Comparison of ENCODE assay signal across 21 cellular contexts in the genomic region with DNA sequence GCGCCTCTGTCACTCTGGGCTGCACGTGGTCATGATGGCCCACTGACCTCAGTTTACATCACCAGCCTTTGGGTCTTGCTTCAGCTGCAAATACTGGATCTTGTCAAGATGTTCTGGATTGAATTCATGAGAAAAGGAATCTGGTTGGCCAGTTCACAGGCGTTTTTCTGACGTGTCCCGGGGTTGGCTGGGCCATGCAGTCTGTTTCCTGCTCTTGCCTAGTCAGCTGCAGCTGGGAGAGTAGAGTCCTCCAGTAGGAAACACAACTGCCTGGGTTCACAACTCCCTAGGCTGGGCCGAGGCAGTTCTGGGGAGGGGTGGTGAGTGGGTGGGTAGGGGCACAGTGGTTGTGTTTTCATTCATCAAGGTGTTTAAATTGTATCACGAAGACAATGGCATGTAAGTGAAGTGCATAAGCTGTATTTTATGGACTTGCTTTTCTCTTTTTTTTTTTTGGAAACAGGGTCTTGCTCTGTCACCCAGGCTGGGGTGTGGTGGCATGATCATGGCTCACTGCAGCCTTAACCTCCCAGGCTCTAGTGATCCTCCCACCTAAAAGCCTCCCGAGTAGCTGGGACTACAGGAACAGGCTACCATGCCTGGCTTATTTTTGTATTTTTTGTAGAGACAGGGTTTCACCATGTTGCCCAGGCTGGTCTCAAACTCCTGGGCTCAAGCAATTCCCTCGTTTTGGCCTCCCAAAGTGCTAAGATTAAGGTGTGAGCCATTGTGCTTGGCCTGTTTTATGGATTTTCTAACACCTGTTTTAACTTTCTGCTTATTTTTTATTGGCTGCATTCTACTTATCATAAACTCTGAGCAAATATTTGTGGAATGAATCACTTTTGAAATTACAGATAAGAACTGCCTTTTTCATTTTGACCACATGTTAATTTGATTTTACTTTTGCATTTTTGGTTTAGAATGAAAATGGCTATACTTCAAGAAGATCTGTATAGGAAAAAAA. TPM values are rescaled to one million over a fixed set of nuclear protein-coding genes. Genes with fewer than 3 reads are reported as not detected.
A peak's percentile ranks its signal among the peaks of the same experiment; 100 is the strongest.
DNase-seq lines count a peak whose midpoint lies in the region; ATAC-seq and TF ChIP-seq lines count a peak whose summit lies in the region.
"Had no signal": no experiment of that assay in that cellular context is flagged by ENCODE, and none has a peak within 500 bp of the region (broad histone marks: within the 10 kb centered on the region; RNA-seq: fewer than 3 reads in every experiment).

No MANE protein-coding gene starts in this region.

- peak overlapping the region; percentile 65 for H3K27ac ChIP-seq in neural progenitor cell
- H3K27ac ChIP-seq: 22Rv1, neutrophil, Peyer's patch, stomach, WERI-Rb-1 had no signal

- H3K4me3 Mint-ChIP-seq in neural progenitor cell: no peak overlapping the region
- H3K4me3 Mint-ChIP-seq: CD4-positive, alpha-beta memory T cell; dendritic cell treated with granulocyte-macrophage colony-stimulating factor and Interleukin-4, amounts not matched to agents 40 ng/mL and 50 ng/mL, for 4 days; T-helper 2 cell treated with Interferon-gamma antibody and Interleukin-4, amounts not matched to agents 5 μg/mL and 100 μg/mL, for 36 hours had no signal

- peak overlapping the region; percentile 74 for H3K4me2 ChIP-seq in neural progenitor cell

- H3K27ac Mint-ChIP-seq in neural progenitor cell: no peak overlapping the region
- H3K27ac Mint-ChIP-seq: CD4-positive, alpha-beta memory T cell; dendritic cell treated with granulocyte-macrophage colony-stimulating factor and Interleukin-4, amounts not matched to agents 40 ng/mL and 50 ng/mL, for 4 days; T-helper 2 cell treated with Interferon-gamma antibody and Interleukin-4, amounts not matched to agents 5 μg/mL and 100 μg/mL, for 36 hours had no signal

- H4K20me1 ChIP-seq in neural progenitor cell (ENCODE audit: low read depth): no peaks in the 10 kb centered on the region

- H2AFZ ChIP-seq in neural progenitor cell (replicated peaks): no peak overlapping the region

- TF ChIP-seq CTCF in fibroblast of pulmonary artery (IDR thresholded peaks at IDR 0.05; ENCODE audit: low read length, missing control alignments): no peak
- no peak for TF ChIP-seq CTCF in neural progenitor cell (IDR thresholded peaks at IDR 0.05)

- H3K9me3 ChIP-seq in neural progenitor cell (ENCODE audit: low read depth): no peaks in the 10 kb centered on the region
- H3K9me3 ChIP-seq: neutrophil, Peyer's patch had no signal

- H3K4me1 Mint-ChIP-seq in neural progenitor cell: peaks cover 22% of the 10 kb centered on the region

- peaks cover 37% of the 10 kb centered on the region for H3K4me1 ChIP-seq in neural progenitor cell
- H3K4me1 ChIP-seq: Peyer's patch had no signal

- peaks cover 31% of the 10 kb centered on the region for H3F3A ChIP-seq in neural progenitor cell (ENCODE audit: low read depth)

- ATAC-seq in SK-N-SH treated with all-trans-retinoic acid at 6 μM for 48 hours (no peak; the same call in 1 of the 3 replicates), GM18868 (IDR thresholded peaks at IDR 0.05; ENCODE audit: unreplicated experiment) (no peak)

- H3K4me3 ChIP-seq in fibroblast of pulmonary artery (replicated peaks; ENCODE audit: low read depth, low read length) (no peak overlapping the region), neural progenitor cell (peak overlapping the region; percentile 31)
- H3K4me3 ChIP-seq: Peyer's patch, stomach had no signal

- no peaks in the 10 kb centered on the region for H3K36me3 ChIP-seq in neural progenitor cell
- H3K36me3 ChIP-seq: neutrophil, Peyer's patch, WERI-Rb-1 had no signal

- peaks cover 16% of the 10 kb centered on the region for H3K9me3 Mint-ChIP-seq in neural progenitor cell
- H3K9me3 Mint-ChIP-seq: dendritic cell treated with granulocyte-macrophage colony-stimulating factor and Interleukin-4, amounts not matched to agents 40 ng/mL and 50 ng/mL, for 4 days had no signal

- no peaks in the 10 kb centered on the region for H3K27me3 Mint-ChIP-seq in neural progenitor cell (ENCODE audit: insufficient read depth, low read depth)
- H3K27me3 Mint-ChIP-seq: CD4-positive, alpha-beta memory T cell; dendritic cell treated with granulocyte-macrophage colony-stimulating factor and Interleukin-4, amounts not matched to agents 40 ng/mL and 50 ng/mL, for 4 days had no signal

- DNase-seq in DMS53 (lab: John Stamatoyannopoulos, UW) (peak; percentile 22), DMS53 treated with DMSO at 0.1 percent for 48 hours (lab: John Stamatoyannopoulos, UW; ENCODE audit: unreplicated experiment) (no peak), fibroblast of pulmonary artery (ENCODE audit: low read depth) (peak; percentile 14), neural progenitor cell (ENCODE audit: low spot score) (peak; percentile 21), retina (no peak), NCI-H2196 (lab: John Stamatoyannopoulos, UW; ENCODE audit: unreplicated experiment) (no peak)
- DNase-seq: activated CD4-positive, alpha-beta T cell treated with anti-CD3 and anti-CD28 coated beads, Interleukin-2, amount 50 U/mL, for 4 hours; activated CD8-positive, alpha-beta memory T cell treated with anti-CD3 and anti-CD28 coated beads, Interleukin-2, amount 50 U/mL, for 48 hours; CD4-positive, alpha-beta memory T cell; NCI-H1930; NK-92 treated with Interleukin-12 subunit alpha and Interleukin-12 subunit beta, amount 100 ng/mL, for 24 hours; Peyer's patch; stomach; trophoblast cell; WERI-Rb-1 had no signal

- no peak overlapping the region for H3K9ac ChIP-seq in neural progenitor cell

- no peaks in the 10 kb centered on the region for H3K27me3 ChIP-seq in neural progenitor cell
- H3K27me3 ChIP-seq: neutrophil, Peyer's patch, stomach had no signal

- H3K36me3 Mint-ChIP-seq in neural progenitor cell: peaks cover 17% of the 10 kb centered on the region

- peaks cover 10% of the 10 kb centered on the region for H3K79me2 ChIP-seq in neural progenitor cell (ENCODE audit: low read depth)

TF ChIP-seq in SK-N-SH treated with all-trans-retinoic acid at 6 μM for 48 hours, 23 proteins besides CTCF, POLR2A, EP300 and RAD21:
- TF ChIP-seq ISL1 (CRISPR knock-in tag; IDR thresholded peaks at IDR 0.05): peak; percentile 73
- no peak for TF ChIP-seq BACH2 (CRISPR knock-in tag; IDR thresholded peaks at IDR 0.05; ENCODE audit: borderline replicate concordance)

RNA-seq across cellular contexts. Expression of gene PITPNB, which starts 54.0 kb away (rescaled TPM):
- total RNA-seq in neural progenitor cell (ENCODE audit: low replicate concordance): 17.2 and 32.5 TPM in 2 replicates

Comparison
In these comparisons a context has a peak if more than half of its experiments do, and no peak if none do; other contexts are left out.
1. DNase-seq: peak in DMS53 (single experiment), fibroblast of pulmonary artery (single experiment) and neural progenitor cell (single experiment); none in DMS53 treated with DMSO at 0.1 percent for 48 hours (single experiment), retina (single experiment) and NCI-H2196 (single experiment).